ENCODE assay signal across 18 cellular contexts in the genomic region with DNA sequence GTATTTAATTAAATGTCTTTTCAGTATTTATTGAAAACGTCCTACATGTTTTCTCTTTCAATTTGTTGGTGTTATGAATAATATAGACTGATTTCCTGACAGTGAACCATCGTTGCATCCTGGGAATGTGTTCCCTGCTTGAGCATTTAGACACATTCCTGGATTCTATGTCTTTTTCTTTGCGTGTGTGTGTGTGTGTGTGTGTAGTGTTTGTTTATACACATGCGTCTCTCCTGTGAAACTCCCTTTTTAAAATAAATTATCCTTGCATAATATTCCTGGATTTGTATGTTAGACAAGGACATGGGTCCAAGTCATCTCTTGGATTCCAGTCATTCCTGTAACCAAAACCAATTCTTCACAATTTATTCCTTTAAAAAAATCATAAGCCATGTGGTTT.
"Had no signal": no experiment of that assay in that cellular context is flagged by ENCODE, and none has a peak within 500 bp of the region (broad histone marks: within the 10 kb centered on the region; RNA-seq: fewer than 3 reads in every experiment).

No MANE protein-coding gene starts in this region.

- H3K4me3 Mint-ChIP-seq: activated CD4-positive, alpha-beta T cell treated with anti-CD3 and anti-CD28 coated beads for 36 hours; activated naive CD8-positive, alpha-beta T cell treated with anti-CD3 and anti-CD28 coated beads for 36 hours; brain; nephron progenitor cell; stimulated activated naive CD8-positive, alpha-beta T cell treated with anti-CD3 and anti-CD28 coated beads, Interleukin-15, Interleukin-2, amounts not matched to agents 100 ng/mL and 50 ng/mL, for 24 hours; T-cell; WTC11 had no signal

- H3K9me3 ChIP-seq: esophagus muscularis mucosa, left ventricle myocardium inferior had no signal

- H3K4me1 Mint-ChIP-seq: activated CD4-positive, alpha-beta T cell treated with anti-CD3 and anti-CD28 coated beads for 36 hours; activated naive CD8-positive, alpha-beta T cell treated with anti-CD3 and anti-CD28 coated beads for 36 hours; nephron progenitor cell; T-cell; WTC11 had no signal

- H3K9me3 Mint-ChIP-seq: activated naive CD8-positive, alpha-beta T cell treated with anti-CD3 and anti-CD28 coated beads for 36 hours; brain; nephron progenitor cell; stimulated activated naive CD8-positive, alpha-beta T cell treated with anti-CD3 and anti-CD28 coated beads, Interleukin-15, Interleukin-2, amounts not matched to agents 100 ng/mL and 50 ng/mL, for 24 hours; T-cell had no signal

- H3K4me1 ChIP-seq: esophagus muscularis mucosa, tibial nerve had no signal

- H3K27ac Mint-ChIP-seq: activated CD4-positive, alpha-beta T cell treated with anti-CD3 and anti-CD28 coated beads for 36 hours; activated naive CD8-positive, alpha-beta T cell treated with anti-CD3 and anti-CD28 coated beads for 36 hours; nephron progenitor cell; progenitor cell of endocrine pancreas; stimulated activated naive CD8-positive, alpha-beta T cell treated with anti-CD3 and anti-CD28 coated beads, Interleukin-15, Interleukin-2, amounts not matched to agents 100 ng/mL and 50 ng/mL, for 24 hours; T-cell; WTC11 had no signal

- H3K27me3 Mint-ChIP-seq: activated CD4-positive, alpha-beta T cell treated with anti-CD3 and anti-CD28 coated beads for 36 hours; activated naive CD8-positive, alpha-beta T cell treated with anti-CD3 and anti-CD28 coated beads for 36 hours; stimulated activated naive CD8-positive, alpha-beta T cell treated with anti-CD3 and anti-CD28 coated beads, Interleukin-15, Interleukin-2, amounts not matched to agents 100 ng/mL and 50 ng/mL, for 24 hours had no signal

- H3K27me3 ChIP-seq: tibial nerve had no signal

- H3K36me3 Mint-ChIP-seq: activated naive CD8-positive, alpha-beta T cell treated with anti-CD3 and anti-CD28 coated beads for 36 hours; brain; T-cell; WTC11 had no signal

- H3K27ac ChIP-seq: coronary artery, left ventricle myocardium inferior, tibial nerve had no signal

- DNase-seq: activated CD4-positive, alpha-beta T cell treated with anti-CD3 and anti-CD28 coated beads for 36 hours; activated CD4-positive, alpha-beta T cell treated with anti-CD3 and anti-CD28 coated beads, Interleukin-2, amount 50 U/mL, for 48 hours; activated naive CD8-positive, alpha-beta T cell treated with anti-CD3 and anti-CD28 coated beads for 36 hours; central memory CD4-positive, alpha-beta T cell; head of caudate nucleus; left ventricle myocardium inferior; mammary epithelial cell; nephron progenitor cell; occipital lobe; stimulated activated CD4-positive, alpha-beta T cell treated with anti-CD3 and anti-CD28 coated beads, Interleukin-2, amount 100 ng/mL, for 24 hours; T-cell had no signal

- ATAC-seq: activated CD4-positive, alpha-beta T cell treated with anti-CD3 and anti-CD28 coated beads for 36 hours; T-cell; WTC11 had no signal

- H3K4me3 ChIP-seq: coronary artery, esophagus muscularis mucosa, left ventricle myocardium inferior, tibial nerve had no signal

- H3K36me3 ChIP-seq: esophagus muscularis mucosa, left ventricle myocardium inferior, tibial nerve had no signal
